ENCODE assay signal across 2 cellular contexts in genomic region chr14:20501346-20501745, GRCh38.
TF ChIP-seq lines count a peak whose summit lies in the region.

No MANE protein-coding gene starts in this region.

TF ChIP-seq in HepG2, 621 proteins besides CTCF, POLR2A, EP300 and RAD21 (continues in another document):
- no peak for TF ChIP-seq TFDP1 (CRISPR knock-in tag; IDR thresholded peaks at IDR 0.05; ENCODE audit: borderline replicate concordance)
- no peak for TF ChIP-seq NR2F6 (IDR thresholded peaks at IDR 0.05)
- no peak for TF ChIP-seq NR2F6 (CRISPR knock-in tag; IDR thresholded peaks at IDR 0.05)
- no peak for TF ChIP-seq E2F2 (CRISPR knock-in tag; IDR thresholded peaks at IDR 0.05; ENCODE audit: borderline replicate concordance)
- TF ChIP-seq ZBTB1 (CRISPR knock-in tag; IDR thresholded peaks at IDR 0.05; ENCODE audit: borderline replicate concordance): no peak
- no peak for TF ChIP-seq ETS1 (CRISPR knock-in tag; IDR thresholded peaks at IDR 0.05)
- no peak for TF ChIP-seq PLSCR1 (CRISPR knock-in tag; IDR thresholded peaks at IDR 0.05; ENCODE audit: borderline replicate concordance)
- TF ChIP-seq ZNF329 (CRISPR knock-in tag; IDR thresholded peaks at IDR 0.05; ENCODE audit: low read depth): no peak
- no peak for TF ChIP-seq MLXIP (CRISPR knock-in tag; IDR thresholded peaks at IDR 0.05; ENCODE audit: borderline replicate concordance)
- TF ChIP-seq CC2D1A (CRISPR knock-in tag; IDR thresholded peaks at IDR 0.05): no peak
- TF ChIP-seq MAFK (conservative IDR thresholded peaks at IDR 0.05 in 1 of 2, IDR thresholded peaks at IDR 0.05 in 1 of 2; ENCODE audit: low read length in 2 of 2): peak; percentile 32 to 35; a peak in 2 of 4 replicates
- TF ChIP-seq MAFF (IDR thresholded peaks at IDR 0.05; ENCODE audit: low read depth, low read length): peak; percentile 13; the same call in 1 of the 2 replicates

TF ChIP-seq in GM23338, 12 proteins besides CTCF, POLR2A, EP300 and RAD21:
- TF ChIP-seq ZNF331 (CRISPR knock-in tag; IDR thresholded peaks at IDR 0.05; ENCODE audit: low read depth): no peak
- TF ChIP-seq NANOG (IDR thresholded peaks at IDR 0.05; ENCODE audit: borderline replicate concordance): no peak
- TF ChIP-seq REST (IDR thresholded peaks at IDR 0.05; ENCODE audit: unreplicated experiment): no peak
- TF ChIP-seq CREB1 (CRISPR knock-in tag; IDR thresholded peaks at IDR 0.05; ENCODE audit: low read depth): no peak
- TF ChIP-seq ETS1 (IDR thresholded peaks at IDR 0.05): no peak
- no peak for TF ChIP-seq POLR2AphosphoS5 (IDR thresholded peaks at IDR 0.05; ENCODE audit: low read depth)
